ENCODE assay signal across 28 cellular contexts in the genomic region with DNA sequence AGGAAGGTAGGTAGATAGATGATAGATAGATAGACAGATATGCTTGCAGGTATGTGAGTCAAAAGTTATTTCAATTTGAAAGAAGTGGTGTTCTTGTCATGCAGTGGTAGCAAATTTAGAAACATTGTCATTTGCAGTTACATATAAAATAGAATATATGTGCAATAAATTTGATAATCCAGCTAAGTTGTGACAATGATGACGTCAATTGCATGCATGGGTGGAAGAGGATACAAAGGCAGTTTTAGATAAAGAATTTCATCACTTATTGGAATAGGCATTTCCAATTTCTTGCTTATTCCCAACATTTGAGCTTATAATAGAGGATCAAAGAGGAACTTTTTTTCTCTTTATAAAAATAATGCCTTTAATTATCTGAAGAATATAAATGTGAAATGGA.
"Had no signal": no experiment of that assay in that cellular context is flagged by ENCODE, and none has a peak within 500 bp of the region (broad histone marks: within the 10 kb centered on the region; RNA-seq: fewer than 3 reads in every experiment).

No MANE protein-coding gene starts in this region.

- ATAC-seq: effector memory CD8-positive, alpha-beta T cell; esophagus mucosa; foreskin keratinocyte; gastrocnemius medialis; gastroesophageal sphincter; heart left ventricle; heart right ventricle had no signal

- H3K4me3 ChIP-seq: colonic mucosa, coronary artery, dorsolateral prefrontal cortex, esophagus muscularis mucosa, esophagus squamous epithelium, gastrocnemius medialis, gastroesophageal sphincter, heart left ventricle, heart right ventricle had no signal

- H3K9me3 ChIP-seq: colonic mucosa, gastrocnemius medialis had no signal

- DNase-seq: colonic mucosa; cortex of kidney; dermis blood vessel endothelial cell; dorsolateral prefrontal cortex; effector CD4-positive, alpha-beta T cell; effector CD8-positive, alpha-beta T cell; effector memory CD4-positive, alpha-beta T cell; effector memory CD8-positive, alpha-beta T cell; endodermal cell; erythroblast; esophagus squamous epithelium; foreskin fibroblast; foreskin keratinocyte; foreskin melanocyte; gastrocnemius medialis; glutamatergic neuron; head of caudate nucleus; heart left ventricle; heart right ventricle had no signal

- FAIRE-seq: colon, endometrium, endothelial cell of umbilical vein, frontal cortex had no signal

- H3K27me3 ChIP-seq: colonic mucosa, esophagus muscularis mucosa, esophagus squamous epithelium, foreskin keratinocyte, gastrocnemius medialis, gastroesophageal sphincter, heart left ventricle, heart right ventricle had no signal

- H3K36me3 ChIP-seq: colonic mucosa, esophagus muscularis mucosa, esophagus squamous epithelium, gastrocnemius medialis, gastroesophageal sphincter, heart left ventricle, heart right ventricle had no signal

- H3K27ac ChIP-seq: colonic mucosa, coronary artery, dorsolateral prefrontal cortex, epithelial cell of prostate, esophagus muscularis mucosa, esophagus squamous epithelium, foreskin keratinocyte, gastrocnemius medialis, gastroesophageal sphincter, heart left ventricle, heart right ventricle had no signal

- H3K4me1 ChIP-seq: colonic mucosa, esophagus muscularis mucosa, esophagus squamous epithelium, foreskin keratinocyte, gastrocnemius medialis, gastroesophageal sphincter, heart left ventricle, heart right ventricle had no signal
